Comparison of ENCODE assay signal across 7 cellular contexts in the genomic region with DNA sequence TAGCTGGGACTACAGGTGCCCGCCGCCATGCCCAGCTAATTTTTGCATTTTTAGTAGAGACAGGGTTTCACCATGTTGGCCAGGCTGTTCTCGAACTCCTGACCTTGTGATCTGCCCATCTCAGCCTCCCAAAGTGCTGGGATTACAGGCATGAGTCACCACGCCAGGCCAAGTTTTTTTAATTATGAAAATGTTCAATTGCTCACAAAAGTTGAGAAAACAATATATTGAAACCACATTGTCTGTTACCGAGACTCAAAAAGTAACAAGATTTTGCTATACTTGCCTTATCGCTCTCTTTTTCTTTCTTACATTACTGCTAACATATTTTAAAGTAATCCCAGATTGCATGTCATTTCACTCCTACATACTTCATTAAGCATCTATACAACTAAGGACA. TPM values are rescaled to one million over a fixed set of nuclear protein-coding genes. Genes with fewer than 3 reads are reported as not detected.
DNase-seq lines count a peak whose midpoint lies in the region; ATAC-seq, FAIRE-seq and TF ChIP-seq lines count a peak whose summit lies in the region.
"Not testable (repeated sequence)": the region's sequence is repeated elsewhere in the genome, so short reads cannot be mapped to it uniquely, and the experiment has no call there.

No MANE protein-coding gene starts in this region.

- H4K20me1 ChIP-seq in hepatocyte (ENCODE audit: insufficient read depth, poor library complexity, severe bottlenecking); smooth muscle cell (ENCODE audit: low read depth): not testable (repeated sequence)

- H3K79me2 ChIP-seq in hepatocyte; smooth muscle cell (ENCODE audit: low read depth): not testable (repeated sequence)

- not testable (repeated sequence) for TF ChIP-seq POLR2A in A549 (IDR thresholded peaks at IDR 0.05; ENCODE audit: low read length)

- POLR2A ChIA-PET in A549 (lab: Yijun Ruan, JAX): interaction anchor here (1.3 kb wide), 1 partner anchor 106 kb away, joined by 3 read pairs; no protein-coding TSS in a partner anchor

- TF ChIP-seq CTCF in A549 (IDR thresholded peaks at IDR 0.05); brain (conservative IDR thresholded peaks at IDR 0.05); fibroblast of mammary gland (conservative IDR thresholded peaks at IDR 0.05; ENCODE audit: control insufficient read depth, insufficient read depth, low read depth, low read length); hepatocyte (IDR thresholded peaks at IDR 0.05; ENCODE audit: poor library complexity); mesothelial cell of epicardium (IDR thresholded peaks at IDR 0.05; ENCODE audit: unreplicated experiment); smooth muscle cell (IDR thresholded peaks at IDR 0.05; ENCODE audit: borderline replicate concordance, insufficient read depth, poor library complexity, severe bottlenecking): not testable (repeated sequence)

- H3K4me2 ChIP-seq in A549: peak overlapping the region; percentile 59; the same call in 1 of the 3 replicates
- not testable (repeated sequence) for H3K4me2 ChIP-seq in hepatocyte
- H3K4me2 ChIP-seq in smooth muscle cell: peak overlapping the region; percentile 62

- not testable (repeated sequence) for H3K4me3 Mint-ChIP-seq in brain, mesothelial cell of epicardium

- H3K9me2 ChIP-seq in hepatocyte (replicated peaks; ENCODE audit: insufficient read depth): not testable (repeated sequence)

- not testable (repeated sequence) for DNase-seq in A549 (ENCODE audit: low read depth in 1 of 2, low spot score in 1 of 2); SJCRH30; hepatocyte (ENCODE audit: low spot score); mesothelial cell of epicardium (ENCODE audit: low spot score in 2 of 2, unreplicated experiment in 2 of 2); smooth muscle cell (lab: John Stamatoyannopoulos, UW; ENCODE audit: unreplicated experiment)
- peak; percentile 67 for DNase-seq in fibroblast of mammary gland (ENCODE audit: low read depth)

- not testable (repeated sequence) for ATAC-seq in A549

- H3K9me3 ChIP-seq in A549; SJCRH30 (replicated peaks); hepatocyte (ENCODE audit: low read depth); smooth muscle cell (replicated peaks; ENCODE audit: low read depth): not testable (repeated sequence)

- peak overlapping the region; percentile 93 for H3K9ac ChIP-seq in smooth muscle cell (ENCODE audit: low read depth)

- not testable (repeated sequence) for H3K4me3 ChIP-seq in A549; SJCRH30; fibroblast of mammary gland (ENCODE audit: control insufficient read depth, low read depth, low read length); hepatocyte; smooth muscle cell

- not testable (repeated sequence) for FAIRE-seq in A549 (lab: Jason Lieb, UNC)

- not testable (repeated sequence) for TF ChIP-seq EP300 in A549 (IDR thresholded peaks at IDR 0.05)

- H3K27ac Mint-ChIP-seq in brain (peak overlapping the region in 3 of 5 experiments; percentile 50 to 95 (median 94)), mesothelial cell of epicardium (peak overlapping the region; percentile 96)

- not testable (repeated sequence) for H2AFZ ChIP-seq in hepatocyte; smooth muscle cell (ENCODE audit: low read depth)

- not testable (repeated sequence) for TF ChIP-seq RAD21 in A549 (conservative IDR thresholded peaks at IDR 0.05 in 1 of 2, IDR thresholded peaks at IDR 0.05 in 1 of 2)

- H3K36me3 ChIP-seq in SJCRH30; hepatocyte (replicated peaks; ENCODE audit: insufficient read depth, low read depth); smooth muscle cell (ENCODE audit: low read depth): not testable (repeated sequence)

- peaks cover 21% of the 10 kb centered on the region for H3F3A ChIP-seq in smooth muscle cell (ENCODE audit: low read depth)

- peaks cover 14% of the 10 kb centered on the region for H3K27me3 Mint-ChIP-seq in brain
- not testable (repeated sequence) for H3K27me3 Mint-ChIP-seq in mesothelial cell of epicardium (ENCODE audit: low read depth)

- H3K4me1 ChIP-seq in A549 (peaks cover 32% of the 10 kb centered on the region), SJCRH30 (peaks cover 31% of the 10 kb centered on the region), hepatocyte (ENCODE audit: insufficient read depth) (peaks cover 31% of the 10 kb centered on the region), smooth muscle cell (ENCODE audit: low read depth) (peaks cover 26% of the 10 kb centered on the region)

- not testable (repeated sequence) for H3K36me3 Mint-ChIP-seq in brain, mesothelial cell of epicardium

- WGBS in A549 (ENCODE audit: missing lambda C conversion rate): 90% methylated on average over 6 of the region's 6 CpGs
- WGBS in hepatocyte (ENCODE audit: low lambda C conversion rate, missing lambda C conversion rate): 91% methylated on average over 6 of the region's 6 CpGs
- 78% methylated on average over 6 of the region's 6 CpGs for WGBS in smooth muscle cell (ENCODE audit: low lambda C conversion rate)

- H3K4me1 Mint-ChIP-seq in brain (peaks cover 34% of the 10 kb centered on the region), mesothelial cell of epicardium (peaks cover 62% of the 10 kb centered on the region)

- CTCF ChIA-PET in A549 (lab: Yijun Ruan, JAX): interaction anchor here (1.5 to 20.2 kb wide), 3 partner anchors 10 to 282 kb away, joined by 4 to 429 read pairs (median 43); partner anchors contain the start of gene EPHX1

- H3K27ac ChIP-seq in A549: peak overlapping the region; percentile 72 to 75; a peak in 5 of 6 replicates
- peak overlapping the region; percentile 77; the same call in 1 of the 2 replicates for H3K27ac ChIP-seq in SJCRH30
- peak overlapping the region; percentile 91 for H3K27ac ChIP-seq in hepatocyte
- H3K27ac ChIP-seq in smooth muscle cell (ENCODE audit: low read depth): peak overlapping the region; percentile 99

- not testable (repeated sequence) for H3K9me3 Mint-ChIP-seq in brain, mesothelial cell of epicardium

- not testable (repeated sequence) for H3K27me3 ChIP-seq in SJCRH30; hepatocyte; smooth muscle cell (ENCODE audit: low read depth)

TF ChIP-seq in A549, 52 proteins besides CTCF, POLR2A, EP300 and RAD21:
- TF ChIP-seq FOSL2 (IDR thresholded peaks at IDR 0.05): not testable (repeated sequence)
- TF ChIP-seq FOSL2 (CRISPR knock-in tag; IDR thresholded peaks at IDR 0.05): 0 out of 2 replicates have a peak, but pooled peaks have one; percentile 10

RNA-seq across cellular contexts. Expression of gene SRP9, which starts 16.2 kb away (rescaled TPM):
- polyA plus RNA-seq in A549 (2011; rRNA removed) (512 and 629 TPM in 2 replicates), A549 (2017; fragmentation: RNase III; extraction: RNeasy Plus Mini Kit Qiagen cat#74134 plus additional on column Dnase treatment) (341 to 356 TPM (median 352 TPM) in 3 replicates), brain (ENCODE audit: insufficient read depth, low read depth, low replicate concordance) (251 TPM), hepatocyte (309 and 360 TPM in 2 replicates), smooth muscle cell (301 TPM in 2 replicates)
- 172 and 189 TPM in 2 replicates for polyA plus RNA-seq in A549 (2012; cell fraction: cytosol; rRNA removed)
- polyA plus RNA-seq in A549 (2012; cell fraction: nucleus; rRNA removed): 80.1 and 189 TPM in 2 replicates
- 144 and 217 TPM in 2 replicates for polyA minus RNA-seq in A549 (2011; rRNA and poly(A)+ RNA removed)
- 618 and 654 TPM in 2 replicates for total RNA-seq in SJCRH30 (2014; rRNA removed; shearing (Covaris generic))
- total RNA-seq in hepatocyte (414 and 445 TPM in 2 replicates), mesothelial cell of epicardium (241 to 259 TPM (median 251 TPM) in 3 replicates), smooth muscle cell (394 and 449 TPM in 2 replicates)

RNA-seq across cellular contexts. Expression of gene EPHX1, which starts 48.5 kb away (rescaled TPM):
- 150 and 212 TPM in 2 replicates for polyA plus RNA-seq in A549 (2011; rRNA removed)
- polyA plus RNA-seq in A549 (2012; cell fraction: cytosol; rRNA removed): 144 and 155 TPM in 2 replicates
- polyA plus RNA-seq in A549 (2012; cell fraction: nucleus; rRNA removed): 129 and 138 TPM in 2 replicates
- 195 to 279 TPM (median 252 TPM) in 3 replicates for polyA plus RNA-seq in A549 (2017; fragmentation: RNase III; extraction: RNeasy Plus Mini Kit Qiagen cat#74134 plus additional on column Dnase treatment)
- 117 and 122 TPM in 2 replicates for polyA minus RNA-seq in A549 (2011; rRNA and poly(A)+ RNA removed)
- 6.3 and 7.2 TPM in 2 replicates for total RNA-seq in SJCRH30 (2014; rRNA removed; shearing (Covaris generic))
- 238 TPM for polyA plus RNA-seq in brain (ENCODE audit: insufficient read depth, low read depth, low replicate concordance)
- total RNA-seq in hepatocyte: 122 and 133 TPM in 2 replicates
- 102 and 138 TPM in 2 replicates for polyA plus RNA-seq in hepatocyte
- total RNA-seq in mesothelial cell of epicardium: 34.7 to 37.2 TPM (median 35.9 TPM) in 3 replicates
- 9.8 and 16.1 TPM in 2 replicates for total RNA-seq in smooth muscle cell
- 22.2 and 29.2 TPM in 2 replicates for polyA plus RNA-seq in smooth muscle cell
